Comparison of ENCODE assay signal across 8 cellular contexts in genomic region chr19:18279266-18279515, GRCh38. TPM values are rescaled to one million over a fixed set of nuclear protein-coding genes. Genes with fewer than 3 reads are reported as not detected.
A peak's percentile ranks its signal among the peaks of the same experiment; 100 is the strongest.
DNase-seq lines count a peak whose midpoint lies in the region; ATAC-seq and TF ChIP-seq lines count a peak whose summit lies in the region.

No MANE protein-coding gene starts in this region.

- peak overlapping the region; percentile 86 for H3K4me3 Mint-ChIP-seq in activated CD4-positive, alpha-beta T cell treated with anti-CD3 and anti-CD28 coated beads for 36 hours

- peaks cover 50% of the 10 kb centered on the region for H3K4me1 Mint-ChIP-seq in activated CD4-positive, alpha-beta T cell treated with anti-CD3 and anti-CD28 coated beads for 36 hours

- CTCF ChIA-PET in activated CD4-positive, alpha-beta T cell treated with anti-CD3 and anti-CD28 coated beads for 36 hours (lab: Charles Lee), result interaction anchor here (0.7 to 7.5 kb wide), 26 partner anchors 8 to 132 kb away, joined by 3 to 208 read pairs (median 6); partner anchors contain the start of genes LSM4 and MPV17L2

- POLR2A ChIA-PET in activated CD4-positive, alpha-beta T cell treated with anti-CD3 and anti-CD28 coated beads for 36 hours (lab: Charles Lee), result interaction anchor here (0.6 to 11.4 kb wide), 17 partner anchors 13 to 235 kb away, joined by 3 to 291 read pairs (median 10); partner anchors contain the start of genes LSM4, PGPEP1, RAB3A and SSBP4

- H3K27ac Mint-ChIP-seq in activated CD4-positive, alpha-beta T cell treated with anti-CD3 and anti-CD28 coated beads for 36 hours, result peak overlapping the region; percentile 99

- no peaks in the 10 kb centered on the region for H3K9me3 ChIP-seq in adrenal gland (replicated peaks in 1 of 3)
- H3K9me3 ChIP-seq in testis, result no peaks in the 10 kb centered on the region

- TF ChIP-seq CTCF in adrenal gland (IDR thresholded peaks at IDR 0.05), result no peak
- TF ChIP-seq CTCF in testis (IDR thresholded peaks at IDR 0.05), result no peak

- intact Hi-C loops in activated CD4-positive, alpha-beta T cell treated with anti-CD3 and anti-CD28 coated beads for 36 hours (cut with DNase I, micrococcal nuclease), result loop anchor here (1.0 to 5.0 kb wide), 10 partner anchors 14 to 161 kb away; partner anchors contain the start of genes LSM4 (in 2 of the 2), MPV17L2 (in 1 of the 2) and RAB3A (in 1 of the 2)
- intact Hi-C loops in adrenal gland (cut with DNase I) (loop anchor here in 1 of 2 donors (5.0 to 10.0 kb wide), 2 partner anchors 48 to 126 kb away; no protein-coding TSS in a partner anchor), testis (cut with DNase I; ENCODE audit: low total_unique reads) (loop anchor here (5.0 kb wide), 1 partner anchor 43 kb away; the partner anchor contains the start of gene LSM4)

- H3K27me3 ChIP-seq in adrenal gland (no peaks in the 10 kb centered on the region), layer of hippocampus (ENCODE audit: control insufficient read depth, insufficient read depth, low read length) (no peaks in the 10 kb centered on the region), testis (no peaks in the 10 kb centered on the region)

- H3K27ac ChIP-seq in adrenal gland (peak overlapping the region; percentile 99 to 100 (median 100)), layer of hippocampus (ENCODE audit: low read depth, low read length) (peak overlapping the region; percentile 73), testis (peak overlapping the region; percentile 99 to 100)

- no peak for TF ChIP-seq POLR2A in adrenal gland (IDR thresholded peaks at IDR 0.05)
- no peak for TF ChIP-seq POLR2A in testis (IDR thresholded peaks at IDR 0.05)

- WGBS in adrenal gland, 4 donors, result 0 to 2% (median 1%) methylated on average over 5 of the region's 5 CpGs
- 0 to 2% methylated on average over 5 of the region's 5 CpGs for WGBS in testis, 2 donors

- peaks cover 44 to 58% of the 10 kb centered on the region in 2 donors for H3K4me1 ChIP-seq in adrenal gland (replicated peaks in 1 of 2)
- H3K4me1 ChIP-seq in testis, result peaks cover 34% of the 10 kb centered on the region

- no peak for ATAC-seq in activated CD4-positive, alpha-beta T cell treated with anti-CD3 and anti-CD28 coated beads for 36 hours
- no peak for ATAC-seq in GM18502 (IDR thresholded peaks at IDR 0.05; ENCODE audit: poor library complexity, unreplicated experiment)

- H3K36me3 ChIP-seq in adrenal gland (replicated peaks in 1 of 2), result peaks cover 0 to 12% of the 10 kb centered on the region in 2 donors
- no peaks in the 10 kb centered on the region for H3K36me3 ChIP-seq in testis (ENCODE audit: low read depth, missing control alignments)

- no peak for DNase-seq in activated CD4-positive, alpha-beta T cell treated with anti-CD3 and anti-CD28 coated beads for 36 hours
- no peak for DNase-seq in activated CD4-positive, alpha-beta T cell treated with anti-CD3 and anti-CD28 coated beads, Interleukin-2, amount 50 U/mL, for 48 hours
- DNase-seq in adrenal gland (no peak), testis (no peak), RKO (ENCODE audit: low spot score) (no peak), T1000 (lab: John Stamatoyannopoulos, UW) (no peak)

- no peaks in the 10 kb centered on the region for H3K27me3 Mint-ChIP-seq in activated CD4-positive, alpha-beta T cell treated with anti-CD3 and anti-CD28 coated beads for 36 hours

- no peaks in the 10 kb centered on the region for H3K9me3 Mint-ChIP-seq in activated CD4-positive, alpha-beta T cell treated with anti-CD3 and anti-CD28 coated beads for 36 hours (ENCODE audit: low read depth)

- peak overlapping the region in 2 of 4 donors; percentile 92 to 100 for H3K4me3 ChIP-seq in adrenal gland
- H3K4me3 ChIP-seq in testis, result peak overlapping the region; percentile 92 to 95

- peaks cover 31% of the 10 kb centered on the region for H3K36me3 Mint-ChIP-seq in activated CD4-positive, alpha-beta T cell treated with anti-CD3 and anti-CD28 coated beads for 36 hours (ENCODE audit: low read depth)

RNA-seq across cellular contexts. Expression of gene JUND, which starts 2.2 kb away (rescaled TPM):
- total RNA-seq in activated CD4-positive, alpha-beta T cell treated with anti-CD3 and anti-CD28 coated beads for 36 hours, result 100 to 1,000 TPM; 254 to 311 TPM
- total RNA-seq in adrenal gland (100 to 1,000 TPM; 181 to 533 (median 361) TPM), testis (100 to 1,000 TPM; 615 to 654 TPM)
- polyA plus RNA-seq in adrenal gland (100 to 1,000 TPM in 2 of 3 donors, 10 to 100 TPM in 1; 35.9 to 226 (median 104) TPM), testis (ENCODE audit: insufficient read depth, low read depth, low replicate concordance) (96.4 TPM)

RNA-seq across cellular contexts. Expression of gene IQCN, which starts 4.9 kb away (rescaled TPM):
- total RNA-seq in activated CD4-positive, alpha-beta T cell treated with anti-CD3 and anti-CD28 coated beads for 36 hours, result under 1 TPM; 0.40 to 0.43 TPM
- total RNA-seq in adrenal gland (1 to 10 TPM in 7 of 8 donors, under 1 TPM in 1; 0.30 to 5.4 (median 2.4) TPM), testis (10 to 100 TPM; 30.1 to 62.3 TPM)
- polyA plus RNA-seq in adrenal gland (10 to 100 TPM in 1 of 3 donors, 1 to 10 TPM in 1, under 1 TPM in 1; 0.59 to 45.2 (median 6.0) TPM), testis (ENCODE audit: insufficient read depth, low read depth, low replicate concordance) (88.1 TPM)

RNA-seq across cellular contexts. Expression of gene LSM4, which starts 43.7 kb away (rescaled TPM):
- 100 to 1,000 TPM; 269 to 370 TPM for total RNA-seq in activated CD4-positive, alpha-beta T cell treated with anti-CD3 and anti-CD28 coated beads for 36 hours
- total RNA-seq in adrenal gland (100 to 1,000 TPM; 107 to 290 (median 161) TPM), testis (100 to 1,000 TPM; 212 to 241 TPM)
- polyA plus RNA-seq in adrenal gland (100 to 1,000 TPM; 105 to 195 (median 120) TPM), testis (ENCODE audit: insufficient read depth, low read depth, low replicate concordance) (196 TPM)

RNA-seq across cellular contexts. Expression of gene PDE4C, which starts 53.0 kb away (rescaled TPM):
- not detected for total RNA-seq in activated CD4-positive, alpha-beta T cell treated with anti-CD3 and anti-CD28 coated beads for 36 hours
- total RNA-seq in adrenal gland (1 to 10 TPM in 2 of 8 donors, under 1 TPM in 6; 0.11 to 1.7 (median 0.42) TPM), testis (10 to 100 TPM in 1 of 2 donors, 1 to 10 TPM in 1; 7.1 to 19.5 TPM)
- polyA plus RNA-seq in adrenal gland (1 to 10 TPM in 1 of 3 donors, under 1 TPM in 1, not detected in 1; 0.77 to 2.4 TPM), testis (ENCODE audit: insufficient read depth, low read depth, low replicate concordance) (5.7 TPM)

Comparison
In these comparisons a context has a peak if more than half of its experiments do, and no peak if none do; other contexts are left out.
1. RNA of gene IQCN, which starts 4.9 kb away (total RNA-seq): 30.1 to 62.3 TPM in testis; 0.30 to 5.4 TPM in adrenal gland and 0.40 to 0.43 TPM in activated CD4-positive, alpha-beta T cell treated with anti-CD3 and anti-CD28 coated beads for 36 hours; every median in the first group is over 4 times any median in the second.
2. Peak in every context shown above with its lines, with median percentiles within 50 percentile points of each other: H3K27ac ChIP-seq.